In the genomic region with DNA sequence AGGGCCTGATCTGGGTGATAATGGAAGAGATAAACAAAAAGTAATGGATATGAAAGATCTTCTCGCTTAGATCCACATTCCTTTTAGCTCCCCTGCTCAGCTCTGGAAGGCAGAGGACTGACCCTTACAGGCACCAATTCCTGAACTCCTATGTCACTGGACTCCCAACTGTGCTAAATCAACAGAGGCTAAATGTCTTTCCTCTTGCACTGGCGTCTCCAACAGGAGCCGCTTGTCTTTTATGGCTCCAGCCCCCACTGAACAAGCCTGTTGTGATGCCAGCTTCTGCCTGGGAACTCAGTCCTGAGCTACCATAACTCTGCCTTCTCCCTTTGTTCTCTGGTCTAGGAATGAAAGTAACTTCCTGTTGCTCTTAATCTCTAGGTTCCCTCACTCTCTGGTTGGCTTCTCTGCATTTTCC, we compare ENCODE assay signal across 17 cellular contexts.
DNase-seq lines count a peak whose midpoint lies in the region; ATAC-seq and TF ChIP-seq lines count a peak whose summit lies in the region.
"Had no signal": no experiment of that assay in that cellular context is flagged by ENCODE, and none has a peak within 500 bp of the region (broad histone marks: within the 10 kb centered on the region; RNA-seq: fewer than 3 reads in every experiment).

No MANE protein-coding gene starts in this region.

- 0 out of 2 replicates have a peak overlapping the region, but pooled peaks have one; percentile 19 for H2AFZ ChIP-seq in DND-41 (ENCODE audit: low read depth, low read length)

- H3K9ac ChIP-seq in DND-41 (ENCODE audit: low read depth, low read length) (no peak overlapping the region), NT2/D1 (ENCODE audit: insufficient read length, low read depth) (no peak overlapping the region), endodermal cell (ENCODE audit: extremely low read depth, low read length, poor library complexity, severe bottlenecking) (peak overlapping the region; percentile 6)
- H3K9ac ChIP-seq: KMS-11 had no signal

- WGBS in endodermal cell (ENCODE audit: insufficient coverage in 1 of 2, insufficient read length in 1 of 2), 2 experiments = 15 to 18% methylated on average over 2 to 3 of the region's 3 CpGs
- 62 to 77% methylated on average over 3 of the region's 3 CpGs for WGBS in lower leg skin, 2 donors

- peaks cover 15% of the 10 kb centered on the region for H3K4me1 Mint-ChIP-seq in endodermal cell
- H3K4me1 Mint-ChIP-seq in neural crest cell = peaks cover 12% of the 10 kb centered on the region
- no peaks in the 10 kb centered on the region for H3K4me1 Mint-ChIP-seq in activated naive CD8-positive, alpha-beta T cell treated with anti-CD3 and anti-CD28 coated beads for 36 hours

- TF ChIP-seq CTCF in DND-41 (IDR thresholded peaks at IDR 0.05; ENCODE audit: borderline replicate concordance, extremely low read depth, low read length, poor library complexity, severe bottlenecking) (no peak), endodermal cell (conservative IDR thresholded peaks at IDR 0.05) (no peak), neural crest cell (conservative IDR thresholded peaks at IDR 0.05) (no peak), lower leg skin (IDR thresholded peaks at IDR 0.05) (no peak)

- H3K79me2 ChIP-seq in DND-41 (ENCODE audit: insufficient read depth, low read length) = no peaks in the 10 kb centered on the region

- intact Hi-C loops in lower leg skin (cut with DNase I; ENCODE audit: low total_unique reads) = no loop called here

- H4K20me1 ChIP-seq in DND-41 (ENCODE audit: insufficient read depth, low read length) = no peaks in the 10 kb centered on the region

- H3K4me3 Mint-ChIP-seq in endodermal cell (no peak overlapping the region), neural crest cell (no peak overlapping the region)
- H3K4me3 Mint-ChIP-seq in activated naive CD8-positive, alpha-beta T cell treated with anti-CD3 and anti-CD28 coated beads for 36 hours = no peak overlapping the region
- H3K4me3 Mint-ChIP-seq: activated T-cell treated with anti-CD3 and anti-CD28 coated beads, Interleukin-2, amount 50 U/mL, for 72 hours; CD4-positive, alpha-beta T cell; memory B cell had no signal

- no peaks in the 10 kb centered on the region for H3K9me3 Mint-ChIP-seq in endodermal cell
- peaks cover 3% of the 10 kb centered on the region for H3K9me3 Mint-ChIP-seq in neural crest cell
- H3K9me3 Mint-ChIP-seq in activated naive CD8-positive, alpha-beta T cell treated with anti-CD3 and anti-CD28 coated beads for 36 hours = no peaks in the 10 kb centered on the region
- H3K9me3 Mint-ChIP-seq: activated T-cell treated with anti-CD3 and anti-CD28 coated beads, Interleukin-2, amount 50 U/mL, for 72 hours; CD4-positive, alpha-beta T cell; memory B cell had no signal

- H3K4me1 ChIP-seq in DND-41 (ENCODE audit: insufficient read depth, low read length) = no peaks in the 10 kb centered on the region
- H3K4me1 ChIP-seq in NT2/D1 (ENCODE audit: insufficient read depth, insufficient read length) = no peaks in the 10 kb centered on the region
- H3K4me1 ChIP-seq in endodermal cell (ENCODE audit: control insufficient read depth, insufficient read depth, low read length) = no peaks in the 10 kb centered on the region
- H3K4me1 ChIP-seq: gastroesophageal sphincter, upper lobe of right lung had no signal

- H3K4me3 ChIP-seq in DND-41 (ENCODE audit: low read depth in 1 of 2, low read length in 2 of 2) (no peak overlapping the region), NT2/D1 (ENCODE audit: insufficient read length, low read depth) (no peak overlapping the region), endodermal cell (ENCODE audit: low read length) (peak overlapping the region; percentile 8), lower leg skin (ENCODE audit: low read depth, poor library complexity, severe bottlenecking) (no peak overlapping the region)
- H3K4me3 ChIP-seq: coronary artery, gastroesophageal sphincter, upper lobe of right lung had no signal

- no peaks in the 10 kb centered on the region for H3K27me3 ChIP-seq in DND-41 (ENCODE audit: insufficient read depth, low read length, poor library complexity)
- no peaks in the 10 kb centered on the region for H3K27me3 ChIP-seq in NT2/D1 (ENCODE audit: insufficient read depth, insufficient read length)
- no peaks in the 10 kb centered on the region for H3K27me3 ChIP-seq in endodermal cell (ENCODE audit: control insufficient read depth, insufficient read depth, low read length, poor library complexity, severe bottlenecking)
- H3K27me3 ChIP-seq: gastroesophageal sphincter, upper lobe of right lung had no signal

- H3K36me3 Mint-ChIP-seq in endodermal cell (ENCODE audit: low read depth) = no peaks in the 10 kb centered on the region
- H3K36me3 Mint-ChIP-seq in neural crest cell (ENCODE audit: low read depth) = no peaks in the 10 kb centered on the region
- H3K36me3 Mint-ChIP-seq in activated naive CD8-positive, alpha-beta T cell treated with anti-CD3 and anti-CD28 coated beads for 36 hours = no peaks in the 10 kb centered on the region
- H3K36me3 Mint-ChIP-seq: memory B cell had no signal

- H3K36me3 ChIP-seq in DND-41 (ENCODE audit: insufficient read depth, low read length) (no peaks in the 10 kb centered on the region), NT2/D1 (ENCODE audit: insufficient read depth, insufficient read length, low read length) (no peaks in the 10 kb centered on the region), endodermal cell (ENCODE audit: control insufficient read depth, insufficient read depth, low read length) (no peaks in the 10 kb centered on the region)
- H3K36me3 ChIP-seq: gastroesophageal sphincter, upper lobe of right lung, WERI-Rb-1 had no signal

- ATAC-seq in DND-41 (ENCODE audit: insufficient read depth, low read depth) = no peak
- ATAC-seq: activated T-cell treated with anti-CD3 and anti-CD28 coated beads, Interleukin-2, amount 50 U/mL, for 72 hours; gastroesophageal sphincter; upper lobe of right lung had no signal

- TF ChIP-seq POLR2A in lower leg skin (IDR thresholded peaks at IDR 0.05) = no peak

- peak overlapping the region; percentile 96 for H3K27ac Mint-ChIP-seq in endodermal cell
- peak overlapping the region; percentile 54 for H3K27ac Mint-ChIP-seq in neural crest cell (ENCODE audit: unreplicated experiment)
- no peak overlapping the region for H3K27ac Mint-ChIP-seq in activated naive CD8-positive, alpha-beta T cell treated with anti-CD3 and anti-CD28 coated beads for 36 hours
- H3K27ac Mint-ChIP-seq: activated T-cell treated with anti-CD3 and anti-CD28 coated beads, Interleukin-2, amount 50 U/mL, for 72 hours; CD4-positive, alpha-beta T cell; memory B cell had no signal

- no peak overlapping the region for H3K27ac ChIP-seq in DND-41 (ENCODE audit: low read length)
- H3K27ac ChIP-seq in endodermal cell (ENCODE audit: low read depth, low read length) = peak overlapping the region; percentile 71
- H3K27ac ChIP-seq: coronary artery, gastroesophageal sphincter, KMS-11, upper lobe of right lung, WERI-Rb-1 had no signal

- H3K27me3 Mint-ChIP-seq in endodermal cell (ENCODE audit: insufficient read depth) = no peaks in the 10 kb centered on the region
- no peaks in the 10 kb centered on the region for H3K27me3 Mint-ChIP-seq in neural crest cell (ENCODE audit: low read depth)
- H3K27me3 Mint-ChIP-seq in activated naive CD8-positive, alpha-beta T cell treated with anti-CD3 and anti-CD28 coated beads for 36 hours = no peaks in the 10 kb centered on the region
- H3K27me3 Mint-ChIP-seq: CD4-positive, alpha-beta T cell; memory B cell had no signal

- no peaks in the 10 kb centered on the region for H3K9me3 ChIP-seq in DND-41 (ENCODE audit: insufficient read depth, low read length, severe bottlenecking)
- H3K9me3 ChIP-seq in NT2/D1 (ENCODE audit: insufficient read depth, low read length) = peaks cover 10% of the 10 kb centered on the region
- H3K9me3 ChIP-seq in endodermal cell (ENCODE audit: control insufficient read depth, low read length) = peaks cover 6% of the 10 kb centered on the region
- H3K9me3 ChIP-seq: gastroesophageal sphincter, upper lobe of right lung had no signal

- no peak for DNase-seq in DND-41
- DNase-seq in NT2/D1 (ENCODE audit: low read depth, low spot score) = peak; percentile 82
- DNase-seq in endodermal cell = peak; percentile 84
- no peak for DNase-seq in neural crest cell (ENCODE audit: low read depth, low spot score)
- no peak for DNase-seq in activated CD8-positive, alpha-beta memory T cell treated with anti-CD3 and anti-CD28 coated beads, Interleukin-2, amount 50 U/mL, for 4 hours
- DNase-seq in lower leg skin (ENCODE audit: low spot score in 2 of 2) = no peak
- no peak for DNase-seq in activated naive CD8-positive, alpha-beta T cell treated with anti-CD3 and anti-CD28 coated beads for 36 hours
- DNase-seq in anterior cingulate cortex (lab: John Stamatoyannopoulos, UW) = no peak
- DNase-seq: activated T-cell treated with anti-CD3 and anti-CD28 coated beads, Interleukin-2, amount 50 U/mL, for 72 hours; CD4-positive, alpha-beta T cell; NCI-H2081 treated with DMSO at 0.1 percent for 48 hours; upper lobe of right lung; WERI-Rb-1 had no signal

- H3K4me2 ChIP-seq in DND-41 (ENCODE audit: insufficient read depth, low read length) = no peak overlapping the region
- H3K4me2 ChIP-seq: KMS-11 had no signal

Comparison
In these comparisons a context has a peak if more than half of its experiments do, and no peak if none do; other contexts are left out.
1. DNase-seq: peak in NT2/D1 (single experiment) and endodermal cell (single experiment); none in DND-41 (single experiment), neural crest cell (single experiment), activated CD8-positive, alpha-beta memory T cell treated with anti-CD3 and anti-CD28 coated beads, Interleukin-2, amount 50 U/mL, for 4 hours (single experiment), lower leg skin (0 of 2), activated naive CD8-positive, alpha-beta T cell treated with anti-CD3 and anti-CD28 coated beads for 36 hours (single experiment) and anterior cingulate cortex (0 of 58).